In the genomic region with DNA sequence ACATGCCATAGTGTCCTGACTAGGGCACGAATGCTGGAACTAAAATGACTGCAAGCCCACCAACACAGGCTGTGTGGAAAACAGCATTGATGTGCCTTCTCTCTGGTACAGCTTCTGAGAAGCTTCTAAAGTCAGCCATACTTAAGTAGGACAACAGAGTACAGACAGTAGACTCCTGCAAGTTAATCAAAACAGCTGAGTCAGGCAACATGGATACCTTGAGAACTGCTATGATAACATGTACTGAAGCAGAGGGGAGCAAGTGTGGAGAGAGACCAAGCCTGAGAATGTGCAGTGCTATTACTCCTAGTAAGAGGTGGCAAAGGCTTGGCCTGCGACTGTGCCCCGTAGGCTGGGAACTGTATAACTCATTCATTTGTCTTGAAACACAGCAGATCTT, we compare ENCODE assay signal across 13 cellular contexts. TPM values are rescaled to one million over a fixed set of nuclear protein-coding genes. Genes with fewer than 3 reads are reported as not detected.
DNase-seq lines count a peak whose midpoint lies in the region; ATAC-seq and TF ChIP-seq lines count a peak whose summit lies in the region.
"Had no signal": no experiment of that assay in that cellular context is flagged by ENCODE, and none has a peak within 500 bp of the region (broad histone marks: within the 10 kb centered on the region; RNA-seq: fewer than 3 reads in every experiment).

No MANE protein-coding gene starts in this region.

- peaks cover 30% of the 10 kb centered on the region for H3K36me3 Mint-ChIP-seq in CD8-positive, alpha-beta T cell

- DNase-seq in CD8-positive, alpha-beta T cell, result no peak
- DNase-seq in brain microvascular endothelial cell (peak; percentile 11), NCI-H1105 (lab: John Stamatoyannopoulos, UW) (no peak), upper lobe of left lung (no peak), UCSD-AML1 (lab: John Stamatoyannopoulos, UW; ENCODE audit: unreplicated experiment) (no peak)
- DNase-seq: activated CD4-positive, alpha-beta T cell treated with anti-CD3 and anti-CD28 coated beads for 4 hours; activated naive CD8-positive, alpha-beta T cell treated with anti-CD3 and anti-CD28 coated beads, Interleukin-2, amount 10 ng/mL, durations not matched to agents 7 days and 5 days; Calu3; cortex of kidney; NCI-H2081; substantia nigra had no signal

- no peak for TF ChIP-seq POLR2A in upper lobe of left lung (IDR thresholded peaks at IDR 0.05)

- no peak overlapping the region for H3K9ac ChIP-seq in Loucy (ENCODE audit: low read depth, low read length, poor library complexity, severe bottlenecking)
- no peak overlapping the region for H3K9ac ChIP-seq in neural cell (ENCODE audit: low read length)

- H3K79me2 ChIP-seq in Loucy (ENCODE audit: insufficient read depth, low read length) (peaks cover 52% of the 10 kb centered on the region), neural cell (replicated peaks; ENCODE audit: insufficient read depth, low read length) (peaks cover 63% of the 10 kb centered on the region)

- TF ChIP-seq EP300 in neural cell (conservative IDR thresholded peaks at IDR 0.05; ENCODE audit: poor library complexity, severe bottlenecking), result no peak
- TF ChIP-seq EP300 in upper lobe of left lung (IDR thresholded peaks at IDR 0.05), result no peak

- H3K9me3 ChIP-seq in CD8-positive, alpha-beta T cell (ENCODE audit: low read length), result no peaks in the 10 kb centered on the region
- H3K9me3 ChIP-seq in Loucy (ENCODE audit: insufficient read depth, low read depth, low read length) (no peaks in the 10 kb centered on the region), neural cell (ENCODE audit: low read length) (no peaks in the 10 kb centered on the region), upper lobe of left lung (no peaks in the 10 kb centered on the region)

- H3K27ac ChIP-seq in CD8-positive, alpha-beta T cell (ENCODE audit: low read depth, low read length), result no peak overlapping the region
- H3K27ac ChIP-seq in brain microvascular endothelial cell, result no peak overlapping the region
- no peak overlapping the region for H3K27ac ChIP-seq in neural cell (ENCODE audit: low read length)
- H3K27ac ChIP-seq in upper lobe of left lung, result no peak overlapping the region

- no peaks in the 10 kb centered on the region for H3K9me3 Mint-ChIP-seq in CD8-positive, alpha-beta T cell
- H3K9me3 Mint-ChIP-seq: activated naive CD8-positive, alpha-beta T cell treated with anti-CD3 and anti-CD28 coated beads, Interleukin-2, amount 10 ng/mL, durations not matched to agents 7 days and 5 days had no signal

- H3K4me2 ChIP-seq in Loucy (ENCODE audit: low read depth, low read length, poor library complexity, severe bottlenecking) (peak overlapping the region; percentile 96), neural cell (ENCODE audit: low read length) (no peak overlapping the region)

- in situ Hi-C loops in brain microvascular endothelial cell (cut with HindIII; ENCODE audit: low pct_ligation_motif_present, low sequenced_read_pairs), result no loop called here

- H4K20me1 ChIP-seq in Loucy (ENCODE audit: insufficient read depth, low read length, poor library complexity, severe bottlenecking), result peaks cover 28% of the 10 kb centered on the region
- H4K20me1 ChIP-seq in neural cell (ENCODE audit: insufficient read depth), result no peaks in the 10 kb centered on the region

- H3K27me3 ChIP-seq in CD8-positive, alpha-beta T cell (ENCODE audit: insufficient read depth, low read length), result no peaks in the 10 kb centered on the region
- H3K27me3 ChIP-seq in Loucy (ENCODE audit: insufficient read depth, low read length, poor library complexity, severe bottlenecking) (no peaks in the 10 kb centered on the region), brain microvascular endothelial cell (replicated peaks) (no peaks in the 10 kb centered on the region), neural cell (ENCODE audit: insufficient read depth, low read depth, low read length) (no peaks in the 10 kb centered on the region), upper lobe of left lung (no peaks in the 10 kb centered on the region)

- no peak for ATAC-seq in CD8-positive, alpha-beta T cell
- no peak for ATAC-seq in upper lobe of left lung (ENCODE audit: low FRiP score in 2 of 2)

- H3K4me3 Mint-ChIP-seq in CD8-positive, alpha-beta T cell, result peak overlapping the region; percentile 64
- H3K4me3 Mint-ChIP-seq: activated naive CD8-positive, alpha-beta T cell treated with anti-CD3 and anti-CD28 coated beads, Interleukin-2, amount 10 ng/mL, durations not matched to agents 7 days and 5 days had no signal

- H3F3A ChIP-seq in Loucy (ENCODE audit: low read depth), result no peaks in the 10 kb centered on the region
- no peaks in the 10 kb centered on the region for H3F3A ChIP-seq in neural cell (ENCODE audit: insufficient read depth, low read length, poor library complexity, severe bottlenecking)

- H3K4me1 Mint-ChIP-seq in CD8-positive, alpha-beta T cell (ENCODE audit: low read depth), result peaks cover 54% of the 10 kb centered on the region

- H3K4me1 ChIP-seq in CD8-positive, alpha-beta T cell (ENCODE audit: insufficient read depth, low read length), result peaks cover 32% of the 10 kb centered on the region
- peaks cover 31% of the 10 kb centered on the region for H3K4me1 ChIP-seq in Loucy (ENCODE audit: insufficient read depth, low read length, poor library complexity, severe bottlenecking)
- H3K4me1 ChIP-seq in upper lobe of left lung, result peaks cover 23 to 53% (median 33%) of the 10 kb centered on the region in 4 donors

- no peak for TF ChIP-seq CTCF in CD8-positive, alpha-beta T cell (IDR thresholded peaks at IDR 0.05)
- TF ChIP-seq CTCF in Loucy (conservative IDR thresholded peaks at IDR 0.05; ENCODE audit: low read length) (no peak), brain microvascular endothelial cell (IDR thresholded peaks at IDR 0.05; ENCODE audit: low read depth, low read length, missing control alignments) (no peak), neural cell (IDR thresholded peaks at IDR 0.05; ENCODE audit: poor library complexity, severe bottlenecking) (no peak), upper lobe of left lung (IDR thresholded peaks at IDR 0.05) (no peak)

- H3K9me2 ChIP-seq in Loucy (replicated peaks; ENCODE audit: low read depth, low read length) (no peaks in the 10 kb centered on the region), neural cell (ENCODE audit: insufficient read depth, low read length) (no peaks in the 10 kb centered on the region)

- CTCF ChIA-PET in CD8-positive, alpha-beta T cell (lab: Charles Lee), result no interaction called here

- no peak overlapping the region for H3K4me3 ChIP-seq in CD8-positive, alpha-beta T cell (ENCODE audit: low read depth, low read length)
- H3K4me3 ChIP-seq in Loucy (ENCODE audit: low read length, poor library complexity, severe bottlenecking) (peak overlapping the region; percentile 85), brain microvascular endothelial cell (ENCODE audit: low read depth, low read length) (no peak overlapping the region), neural cell (ENCODE audit: low read length) (peak overlapping the region; percentile 37), upper lobe of left lung (no peak overlapping the region)

- no peak for TF ChIP-seq RAD21 in neural cell (conservative IDR thresholded peaks at IDR 0.05)

- POLR2A ChIA-PET in CD8-positive, alpha-beta T cell (lab: Charles Lee), result no interaction called here

- intact Hi-C loops in CD8-positive, alpha-beta T cell (cut with DNase I, micrococcal nuclease), result loop anchor here (5.0 to 10.0 kb wide), 6 partner anchors 37 to 1695 kb away; partner anchors contain the start of genes GAS1 (in 2 of the 2) and CDK20 (in 1 of the 2)

- H3K27ac Mint-ChIP-seq in CD8-positive, alpha-beta T cell, result no peak overlapping the region
- H3K27ac Mint-ChIP-seq: activated naive CD8-positive, alpha-beta T cell treated with anti-CD3 and anti-CD28 coated beads, Interleukin-2, amount 10 ng/mL, durations not matched to agents 7 days and 5 days had no signal

- H2AFZ ChIP-seq in Loucy (ENCODE audit: low read length), result no peak overlapping the region
- H2AFZ ChIP-seq in neural cell (ENCODE audit: low read depth, low read length), result no peak overlapping the region

- H3K36me3 ChIP-seq in CD8-positive, alpha-beta T cell (ENCODE audit: insufficient read depth, low read length), result no peaks in the 10 kb centered on the region
- no peaks in the 10 kb centered on the region for H3K36me3 ChIP-seq in Loucy (ENCODE audit: insufficient read depth, low read length)
- H3K36me3 ChIP-seq in brain microvascular endothelial cell (replicated peaks), result no peaks in the 10 kb centered on the region
- H3K36me3 ChIP-seq in neural cell (ENCODE audit: insufficient read depth, low read length), result no peaks in the 10 kb centered on the region
- peaks cover 0 to 3% (median 0%) of the 10 kb centered on the region in 4 donors for H3K36me3 ChIP-seq in upper lobe of left lung

- 91 to 98% methylated on average over 3 of the region's 3 CpGs for WGBS in upper lobe of left lung, 2 donors

- H3K27me3 Mint-ChIP-seq in CD8-positive, alpha-beta T cell (ENCODE audit: low read depth), result no peaks in the 10 kb centered on the region
- H3K27me3 Mint-ChIP-seq: activated naive CD8-positive, alpha-beta T cell treated with anti-CD3 and anti-CD28 coated beads, Interleukin-2, amount 10 ng/mL, durations not matched to agents 7 days and 5 days had no signal

TF ChIP-seq in neural cell, 6 proteins besides CTCF, POLR2A, EP300 and RAD21 (continues in another document):
- TF ChIP-seq MXI1 (conservative IDR thresholded peaks at IDR 0.05; ENCODE audit: poor library complexity, severe bottlenecking), result no peak

RNA-seq across cellular contexts. Expression of gene ISCA1, which starts 2.5 kb away (rescaled TPM):
- 100 to 1,000 TPM; 116 to 119 TPM for total RNA-seq in CD8-positive, alpha-beta T cell
- polyA plus RNA-seq in neural cell, result 119 and 141 TPM in 2 replicates
- 78.6 and 84.7 TPM in 2 replicates for polyA minus RNA-seq in neural cell
- total RNA-seq in upper lobe of left lung, result 10 to 100 TPM in 5 of 6 donors, 1 to 10 TPM in 1; 8.0 to 34.1 (median 19.3) TPM

RNA-seq across cellular contexts. Expression of gene C9orf153, which starts 20.4 kb away (rescaled TPM):
- total RNA-seq in CD8-positive, alpha-beta T cell, result under 1 TPM; 0.54 to 0.58 TPM
- polyA plus RNA-seq in neural cell, result not detected in 2 replicates
- polyA minus RNA-seq in neural cell, result 0.46 TPM in 1 of 2 replicates, not detected in the other
- total RNA-seq in upper lobe of left lung, result 1 to 10 TPM in 2 of 6 donors, under 1 TPM in 1, not detected in 3; 0.30 to 1.5 (median 1.0) TPM
- total RNA-seq: Calu3 had no signal

Comparison
In these comparisons a context has a peak if more than half of its experiments do, and no peak if none do; other contexts are left out.
1. H3K4me3 ChIP-seq: peak in Loucy (single experiment) and neural cell (single experiment); none in CD8-positive, alpha-beta T cell (single experiment), brain microvascular endothelial cell (single experiment) and upper lobe of left lung (0 of 4).